In genomic region chr6:129957941-129958898, GRCh38 we compare ENCODE assay signal across 20 cellular contexts.
"Had no signal": no experiment of that assay in that cellular context is flagged by ENCODE, and none has a peak within 500 bp of the region (broad histone marks: within the 10 kb centered on the region; RNA-seq: fewer than 3 reads in every experiment).

No MANE protein-coding gene starts in this region.

- H3K4me1 Mint-ChIP-seq: endodermal cell, naive B cell had no signal

- H3K4me1 ChIP-seq: right atrium auricular region, sigmoid colon, suprapubic skin, thyroid gland, vagina had no signal

- H2AFZ ChIP-seq: hepatocyte had no signal

- H3K9me3 ChIP-seq: right atrium auricular region, sigmoid colon, suprapubic skin, thyroid gland, vagina had no signal

- H3K36me3 ChIP-seq: right atrium auricular region, sigmoid colon, suprapubic skin, thyroid gland, vagina had no signal

- FAIRE-seq: endothelial cell of umbilical vein had no signal

- H3K4me2 ChIP-seq: hepatocyte had no signal

- H3K36me3 Mint-ChIP-seq: naive B cell, type B pancreatic cell had no signal

- DNase-seq: effector CD4-positive, alpha-beta T cell; endodermal cell; erythroblast; foreskin melanocyte; head of caudate nucleus; mesendoderm; naive B cell; sigmoid colon; stimulated activated CD4-positive, alpha-beta T cell treated with anti-CD3 and anti-CD28 coated beads, Interleukin-2, amount 100 ng/mL, for 24 hours; stimulated activated CD4-positive, alpha-beta T cell treated with anti-CD3 and anti-CD28 coated beads, Interleukin-4, amount 100 ng/mL, for 4 hours; stimulated activated naive CD4-positive, alpha-beta T cell; thyroid gland had no signal

- H3K9me3 Mint-ChIP-seq: endodermal cell, naive B cell, type B pancreatic cell had no signal

- H3K27me3 Mint-ChIP-seq: type B pancreatic cell had no signal

- H3K79me2 ChIP-seq: hepatocyte had no signal

- H3K4me3 Mint-ChIP-seq: endodermal cell, type B pancreatic cell had no signal

- H3K4me3 ChIP-seq: coronary artery, hepatocyte, right atrium auricular region, sigmoid colon, skin epidermis, suprapubic skin, thyroid gland, vagina had no signal

- H3K27ac ChIP-seq: coronary artery, hepatocyte, right atrium auricular region, sigmoid colon, skin epidermis, suprapubic skin, thyroid gland, vagina had no signal

- H3K27me3 ChIP-seq: hepatocyte, right atrium auricular region, sigmoid colon, suprapubic skin, thyroid gland, vagina had no signal

- H3K27ac Mint-ChIP-seq: endodermal cell, naive B cell, type B pancreatic cell had no signal
